ENCODE assay signal across 8 cellular contexts in genomic region chr10:17229967-17230682, GRCh38. TPM values are rescaled to one million over a fixed set of nuclear protein-coding genes. Genes with fewer than 3 reads are reported as not detected.
DNase-seq lines count a peak whose midpoint lies in the region; ATAC-seq and TF ChIP-seq lines count a peak whose summit lies in the region.

No MANE protein-coding gene starts in this region.

- no peaks in the 10 kb centered on the region for H3K9me3 ChIP-seq in mononuclear cell (ENCODE audit: low read depth, low read length)

- POLR2A ChIA-PET in AG04449 (lab: Yijun Ruan, JAX) = interaction anchor here (0.6 to 4.1 kb wide), 51 partner anchors 8 to 413 kb away, joined by 3 to 54 read pairs (median 6); partner anchors contain the start of gene TRDMT1
- POLR2A ChIA-PET in activated CD8-positive, alpha-beta T cell treated with anti-CD3 and anti-CD28 coated beads, Interleukin-2, amount 10 ng/mL, durations not matched to agents 7 days and 5 days (lab: Charles Lee) = interaction anchor here (0.6 to 7.6 kb wide), 32 partner anchors 8 to 793 kb away, joined by 3 to 150 read pairs (median 8); partner anchors contain the start of genes RSU1, STAM and TRDMT1

- no peaks in the 10 kb centered on the region for H3K27me3 ChIP-seq in mononuclear cell (ENCODE audit: insufficient read depth, low read length)

- H3K4me1 Mint-ChIP-seq in activated CD8-positive, alpha-beta T cell treated with anti-CD3 and anti-CD28 coated beads, Interleukin-2, amount 10 ng/mL, durations not matched to agents 7 days and 5 days (ENCODE audit: low read depth) = peaks cover 61% of the 10 kb centered on the region
- H3K4me1 Mint-ChIP-seq in effector memory CD8-positive, alpha-beta T cell (ENCODE audit: low read depth in 2 of 2) = peaks cover 47 to 58% of the 10 kb centered on the region in 2 donors

- H3K4me3 Mint-ChIP-seq in activated CD8-positive, alpha-beta T cell treated with anti-CD3 and anti-CD28 coated beads, Interleukin-2, amount 10 ng/mL, durations not matched to agents 7 days and 5 days = peak overlapping the region; percentile 91
- peak overlapping the region; percentile 93 to 94 for H3K4me3 Mint-ChIP-seq in effector memory CD8-positive, alpha-beta T cell

- peaks cover 66% of the 10 kb centered on the region for H3K4me1 ChIP-seq in mononuclear cell (ENCODE audit: insufficient read depth, low read length)

- peaks cover 67% of the 10 kb centered on the region for H3K36me3 Mint-ChIP-seq in activated CD8-positive, alpha-beta T cell treated with anti-CD3 and anti-CD28 coated beads, Interleukin-2, amount 10 ng/mL, durations not matched to agents 7 days and 5 days (ENCODE audit: low read depth)
- H3K36me3 Mint-ChIP-seq in effector memory CD8-positive, alpha-beta T cell (ENCODE audit: insufficient read depth) = peaks cover 89% of the 10 kb centered on the region

- ATAC-seq in GM18868 (IDR thresholded peaks at IDR 0.05; ENCODE audit: unreplicated experiment) (peak; percentile 54), HG03095 (IDR thresholded peaks at IDR 0.05; ENCODE audit: unreplicated experiment) (peak; percentile 60)
- ATAC-seq in activated CD8-positive, alpha-beta T cell treated with anti-CD3 and anti-CD28 coated beads, Interleukin-2, amount 10 ng/mL, durations not matched to agents 7 days and 5 days = peak; percentile 40
- ATAC-seq in effector memory CD8-positive, alpha-beta T cell (replicated peaks) = peak; percentile 54

- TF ChIP-seq CTCF in AG04449 (IDR thresholded peaks at IDR 0.05; ENCODE audit: insufficient read depth, low read length, missing control alignments) = no peak

- CTCF ChIA-PET in AG04449 (lab: Yijun Ruan, JAX) = interaction anchor here (0.7 to 2.7 kb wide), 9 partner anchors 19 to 400 kb away, joined by 3 to 7 read pairs (median 3); no protein-coding TSS in a partner anchor
- CTCF ChIA-PET in activated CD8-positive, alpha-beta T cell treated with anti-CD3 and anti-CD28 coated beads, Interleukin-2, amount 10 ng/mL, durations not matched to agents 7 days and 5 days (lab: Charles Lee) = interaction anchor here (0.7 to 4.6 kb wide), 19 partner anchors 11 to 412 kb away, joined by 3 to 38 read pairs (median 5); partner anchors contain the start of genes RSU1 and TRDMT1

- H3K4me3 ChIP-seq in AG04449 (ENCODE audit: low read depth, low read length) (peak overlapping the region; percentile 95), mononuclear cell (ENCODE audit: low read length) (peak overlapping the region; percentile 97)

- peak overlapping the region; percentile 96 for H3K27ac Mint-ChIP-seq in activated CD8-positive, alpha-beta T cell treated with anti-CD3 and anti-CD28 coated beads, Interleukin-2, amount 10 ng/mL, durations not matched to agents 7 days and 5 days
- peak overlapping the region; percentile 100 for H3K27ac Mint-ChIP-seq in effector memory CD8-positive, alpha-beta T cell

- H3K27me3 Mint-ChIP-seq in activated CD8-positive, alpha-beta T cell treated with anti-CD3 and anti-CD28 coated beads, Interleukin-2, amount 10 ng/mL, durations not matched to agents 7 days and 5 days (ENCODE audit: low read depth) = no peaks in the 10 kb centered on the region
- no peaks in the 10 kb centered on the region for H3K27me3 Mint-ChIP-seq in effector memory CD8-positive, alpha-beta T cell

- no peaks in the 10 kb centered on the region for H3K9me3 Mint-ChIP-seq in activated CD8-positive, alpha-beta T cell treated with anti-CD3 and anti-CD28 coated beads, Interleukin-2, amount 10 ng/mL, durations not matched to agents 7 days and 5 days (ENCODE audit: insufficient read depth)
- no peaks in the 10 kb centered on the region for H3K9me3 Mint-ChIP-seq in effector memory CD8-positive, alpha-beta T cell

- DNase-seq in AG04449 (ENCODE audit: low read depth, low spot score) = no peak
- DNase-seq in NCI-H510A treated with DMSO at 0.1 percent for 48 hours (lab: John Stamatoyannopoulos, UW) = peak; percentile 55
- peak; percentile 95 for DNase-seq in activated CD8-positive, alpha-beta T cell treated with anti-CD3 and anti-CD28 coated beads, Interleukin-2, amount 10 ng/mL, durations not matched to agents 7 days and 5 days
- peak; percentile 89 to 91 (median 91) for DNase-seq in effector memory CD8-positive, alpha-beta T cell
- DNase-seq in stimulated activated CD8-positive, alpha-beta memory T cell treated with anti-CD3 and anti-CD28 coated beads, Interleukin-4, amount 100 ng/mL, for 48 hours = peak; percentile 91

RNA-seq across cellular contexts. Expression of gene VIM, which starts 2.1 kb away (rescaled TPM):
- 1,000 to 10,000 TPM; 2,550 to 2,568 TPM for total RNA-seq in activated CD8-positive, alpha-beta T cell treated with anti-CD3 and anti-CD28 coated beads, Interleukin-2, amount 10 ng/mL, durations not matched to agents 7 days and 5 days
- total RNA-seq in mononuclear cell = 2,761 TPM

RNA-seq across cellular contexts. Expression of gene TRDMT1, which starts 28.7 kb away (rescaled TPM):
- total RNA-seq in activated CD8-positive, alpha-beta T cell treated with anti-CD3 and anti-CD28 coated beads, Interleukin-2, amount 10 ng/mL, durations not matched to agents 7 days and 5 days = 10 to 100 TPM; 11.6 to 13.6 TPM
- total RNA-seq in mononuclear cell = 24.5 TPM
